ENCODE assay signal across 1 cellular context in genomic region chr15:85168642-85169173, GRCh38.
TF ChIP-seq lines count a peak whose summit lies in the region.

No MANE protein-coding gene starts in this region.

TF ChIP-seq in H1, 55 proteins besides CTCF, POLR2A, EP300 and RAD21 (continued from another document):
- TF ChIP-seq HDAC2 (IDR thresholded peaks at IDR 0.05; ENCODE audit: borderline replicate concordance in 1 of 2, low read depth in 2 of 2, low read length in 2 of 2) (0 out of 4 replicates have a peak, but pooled peaks of 1 of the 2 experiments have one; percentile 22), SP4 (IDR thresholded peaks at IDR 0.05; ENCODE audit: low read length) (no peak), CHD7 (IDR thresholded peaks at IDR 0.05; ENCODE audit: insufficient replicate concordance, low read length) (no peak), USF2 (IDR thresholded peaks at IDR 0.05; ENCODE audit: low read length) (no peak), ASH2L (IDR thresholded peaks at IDR 0.05; ENCODE audit: low read length) (no peak), MAX (IDR thresholded peaks at IDR 0.05) (peak; percentile 33; the same call in 1 of the 2 replicates), BCL11A (IDR thresholded peaks at IDR 0.05; ENCODE audit: low read depth in 2 of 2, low read length in 2 of 2) (no peak), FOSL1 (IDR thresholded peaks at IDR 0.05; ENCODE audit: insufficient read depth, low read depth, low read length) (no peak), SP1 (IDR thresholded peaks at IDR 0.05; ENCODE audit: low read depth, low read length) (peak; percentile 55), CHD1 (IDR thresholded peaks at IDR 0.05; ENCODE audit: low read depth, low read length) (no peak), TBP (IDR thresholded peaks at IDR 0.05; ENCODE audit: low read depth, low read length) (no peak), NANOG (IDR thresholded peaks at IDR 0.05; ENCODE audit: insufficient read depth, low read depth, low read length, poor library complexity, severe bottlenecking) (no peak)
